ENCODE assay signal across 1 cellular context in genomic region chr1:44739361-44740178, GRCh38.
TF ChIP-seq lines count a peak whose summit lies in the region.

KIF2C (plus strand) TSS chr1:44739837; CDS start chr1:44739933, 96 bp downstream.

TF ChIP-seq in K562, 482 proteins besides CTCF, POLR2A, EP300 and RAD21 (continued from another document and continues in another):
- TF ChIP-seq FOXA3 (CRISPR knock-in tag; conservative IDR thresholded peaks at IDR 0.05 in 1 of 2, IDR thresholded peaks at IDR 0.05 in 1 of 2) (no peak), ATF1 (CRISPR knock-in tag; IDR thresholded peaks at IDR 0.05) (peak; percentile 59; the same call in 1 of the 2 replicates), ATF1 (tag; IDR thresholded peaks at IDR 0.05) (peak; percentile 98), MNT (conservative IDR thresholded peaks at IDR 0.05) (peak; percentile 81 to 89; a peak in 3 of 4 replicates), NR3C1 (CRISPR knock-in tag; IDR thresholded peaks at IDR 0.05) (no peak), BHLHE40 (IDR thresholded peaks at IDR 0.05; ENCODE audit: low read length) (peak; percentile 13; the same call in 1 of the 2 replicates), ATF3 (IDR thresholded peaks at IDR 0.05) (peak; percentile 47; the same call in 1 of the 2 replicates), ATF3 (CRISPR knock-in tag; conservative IDR thresholded peaks at IDR 0.05) (peak; percentile 62; the same call in 1 of the 2 replicates), ELF4 (CRISPR knock-in tag; IDR thresholded peaks at IDR 0.05) (peak; percentile 7; the same call in 1 of the 2 replicates), CHD4 (IDR thresholded peaks at IDR 0.05; ENCODE audit: insufficient read depth, insufficient replicate concordance, low read depth, low read length, poor library complexity, severe bottlenecking) (peak; percentile 86), POLR2G (IDR thresholded peaks at IDR 0.05; ENCODE audit: low read depth, low read length) (peak; percentile 95), ELF1 (tag; IDR thresholded peaks at IDR 0.05) (peak; percentile 83), GATAD2A (IDR thresholded peaks at IDR 0.05) (0 out of 2 replicates have a peak, but pooled peaks have one; percentile 47), ATF6 (CRISPR knock-in tag; IDR thresholded peaks at IDR 0.05) (no peak; the same call in 1 of the 2 replicates), NEUROD1 (IDR thresholded peaks at IDR 0.05; ENCODE audit: borderline replicate concordance, low read depth, low read length, partially characterized antibody) (no peak), ARHGAP35 (IDR thresholded peaks at IDR 0.05; ENCODE audit: partially characterized antibody) (no peak), ZNF586 (CRISPR knock-in tag; conservative IDR thresholded peaks at IDR 0.05) (no peak), NR2C2 (CRISPR knock-in tag; IDR thresholded peaks at IDR 0.05) (peak; percentile 72), NR2C2 (tag; IDR thresholded peaks at IDR 0.05) (peak; percentile 55; the same call in 1 of the 2 replicates), ZZZ3 (IDR thresholded peaks at IDR 0.05) (no peak), CBFA2T3 (IDR thresholded peaks at IDR 0.05) (no peak), MIER1 (IDR thresholded peaks at IDR 0.05; ENCODE audit: low read depth) (0 out of 2 replicates have a peak, but pooled peaks have one; percentile 55), MBD2 (IDR thresholded peaks at IDR 0.05; ENCODE audit: borderline replicate concordance, low read depth) (peak; percentile 89; the same call in 1 of the 2 replicates), CXXC5 (CRISPR knock-in tag; IDR thresholded peaks at IDR 0.05) (peak; percentile 99), PML (IDR thresholded peaks at IDR 0.05; ENCODE audit: low read length) (peak; percentile 89), MTA3 (IDR thresholded peaks at IDR 0.05; ENCODE audit: borderline replicate concordance) (peak; percentile 91), ZFP36 (IDR thresholded peaks at IDR 0.05; ENCODE audit: low read depth, low read length, partially characterized antibody) (peak; percentile 2), E2F5 (CRISPR knock-in tag; IDR thresholded peaks at IDR 0.05) (peak; percentile 96), TFAP4 (CRISPR knock-in tag; IDR thresholded peaks at IDR 0.05; ENCODE audit: borderline replicate concordance) (peak; percentile 78; the same call in 1 of the 2 replicates), FOSL1 (tag; conservative IDR thresholded peaks at IDR 0.05) (0 out of 2 replicates have a peak, but pooled peaks have one; percentile 32), KDM1A (IDR thresholded peaks at IDR 0.05) (no peak; a peak in 2 of 4 replicates), ATF4 (CRISPR knock-in tag; IDR thresholded peaks at IDR 0.05) (0 out of 2 replicates have a peak, but pooled peaks have one; percentile 43), STAG1 (CRISPR knock-in tag; IDR thresholded peaks at IDR 0.05; ENCODE audit: borderline replicate concordance) (no peak), HSF4 (CRISPR knock-in tag; IDR thresholded peaks at IDR 0.05; ENCODE audit: borderline replicate concordance) (no peak), ZNF143 (CRISPR knock-in tag; IDR thresholded peaks at IDR 0.05) (peak; percentile 80), E2F8 (IDR thresholded peaks at IDR 0.05; ENCODE audit: low read depth, partially characterized antibody) (peak; percentile 85), NUFIP1 (IDR thresholded peaks at IDR 0.05; ENCODE audit: partially characterized antibody) (peak; percentile 77), CCAR2 (IDR thresholded peaks at IDR 0.05; ENCODE audit: low read depth, low read length) (no peak), ZNF57 (CRISPR knock-in tag; IDR thresholded peaks at IDR 0.05) (0 out of 2 replicates have a peak, but pooled peaks have one; percentile 59), THAP12 (CRISPR knock-in tag; IDR thresholded peaks at IDR 0.05) (0 out of 2 replicates have a peak, but pooled peaks have one; percentile 18), STAT6 (CRISPR knock-in tag; IDR thresholded peaks at IDR 0.05) (peak; percentile 98), HDAC3 (IDR thresholded peaks at IDR 0.05; ENCODE audit: borderline replicate concordance, partially characterized antibody) (peak; percentile 66), CTCFL (IDR thresholded peaks at IDR 0.05; ENCODE audit: borderline replicate concordance, insufficient read depth, low read depth, low read length, poor library complexity, severe bottlenecking) (peak; percentile 51), E2F4 (CRISPR knock-in tag; IDR thresholded peaks at IDR 0.05; ENCODE audit: low read depth) (peak; percentile 99), PHF8 (IDR thresholded peaks at IDR 0.05; ENCODE audit: borderline replicate concordance, low read length) (peak; percentile 95)
